Comparison of ENCODE assay signal across 8 cellular contexts in the genomic region with DNA sequence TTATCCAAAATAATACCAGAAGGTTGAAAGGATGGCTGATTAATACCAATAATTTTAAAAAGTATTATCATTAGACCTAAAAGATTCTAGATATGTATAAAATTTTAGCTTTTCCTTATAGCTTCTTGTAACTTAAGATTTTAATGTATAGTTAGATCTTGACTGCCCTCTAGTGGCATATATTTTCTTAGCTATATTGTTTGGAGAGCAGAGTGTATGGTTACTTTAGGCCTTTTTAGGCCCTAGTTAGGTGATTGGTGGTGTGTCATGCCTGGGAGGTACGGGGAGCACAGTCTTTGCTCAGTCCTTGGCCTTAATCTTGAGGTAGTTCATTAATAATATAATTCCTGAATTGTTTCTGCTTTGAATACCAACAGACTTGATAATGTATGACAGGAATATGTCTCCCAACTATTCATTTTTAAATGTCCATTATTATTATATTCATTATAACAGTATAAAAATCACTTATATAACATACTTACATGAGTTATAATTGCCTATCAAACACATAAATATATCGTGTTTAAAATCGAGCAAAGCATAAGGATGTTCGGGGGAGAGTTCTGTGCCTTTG.
DNase-seq lines count a peak whose midpoint lies in the region; ATAC-seq, FAIRE-seq and TF ChIP-seq lines count a peak whose summit lies in the region.

No MANE protein-coding gene starts in this region.

- TF ChIP-seq CTCF in K562 (IDR thresholded peaks at IDR 0.05 in 2 of 3, conservative IDR thresholded peaks at IDR 0.05 in 1 of 3; ENCODE audit: insufficient read depth in 2 of 3, low read depth in 1 of 3, low read length in 3 of 3) (peak; percentile 29 to 63 (median 58); a peak in 5 of 6 replicates), kidney epithelial cell (IDR thresholded peaks at IDR 0.05; ENCODE audit: insufficient read depth, low read length, poor library complexity, severe bottlenecking) (peak; percentile 50)

- no peak overlapping the region for H3K9ac ChIP-seq in K562 (ENCODE audit: insufficient read depth in 1 of 2, low read depth in 2 of 2, low read length in 2 of 2)

- TF ChIP-seq EP300 in K562 (IDR thresholded peaks at IDR 0.05; ENCODE audit: low read length): no peak

- no peaks in the 10 kb centered on the region for H3K4me1 Mint-ChIP-seq in activated T-helper 2 cell treated with anti-CD3 and anti-CD28 coated beads, Interferon-gamma antibody, Interleukin-2, Interleukin-4, amounts not matched to agents 10 μg/mL and 5 μg/mL and 100 μg/mL, durations not matched to agents 14 hours and 24 hours and 36 hours (ENCODE audit: low read depth)

- 3% methylated on average over 4 of the region's 4 CpGs for WGBS in K562 (ENCODE audit: insufficient coverage, low coverage, missing lambda C conversion rate)

- no peak overlapping the region for H3K4me2 ChIP-seq in K562 (ENCODE audit: insufficient read depth, low read length)

- H3K9me3 Mint-ChIP-seq in activated T-helper 2 cell treated with anti-CD3 and anti-CD28 coated beads, Interferon-gamma antibody, Interleukin-2, Interleukin-4, amounts not matched to agents 10 μg/mL and 5 μg/mL and 100 μg/mL, durations not matched to agents 14 hours and 24 hours and 36 hours: no peaks in the 10 kb centered on the region

- H3K9me3 ChIP-seq in K562 (replicated peaks; ENCODE audit: control insufficient read depth, insufficient read depth, low read depth, low read length): no peaks in the 10 kb centered on the region

- peak; percentile 62 to 66 for TF ChIP-seq RAD21 in K562 (CRISPR knock-in tag; conservative IDR thresholded peaks at IDR 0.05 in 1 of 2, IDR thresholded peaks at IDR 0.05 in 1 of 2)

- no peak overlapping the region for H3K27ac Mint-ChIP-seq in activated T-helper 2 cell treated with anti-CD3 and anti-CD28 coated beads, Interferon-gamma antibody, Interleukin-2, Interleukin-4, amounts not matched to agents 10 μg/mL and 5 μg/mL and 100 μg/mL, durations not matched to agents 14 hours and 24 hours and 36 hours

- H3K27me3 ChIP-seq in K562 (ENCODE audit: control insufficient read depth in 2 of 2, insufficient read depth in 2 of 2, low read length in 2 of 2): no peaks in the 10 kb centered on the region
- H3K27me3 ChIP-seq in kidney epithelial cell (ENCODE audit: control insufficient read depth, insufficient read depth, low read length): no peaks in the 10 kb centered on the region

- no peak overlapping the region for H3K4me3 Mint-ChIP-seq in activated T-helper 2 cell treated with anti-CD3 and anti-CD28 coated beads, Interferon-gamma antibody, Interleukin-2, Interleukin-4, amounts not matched to agents 10 μg/mL and 5 μg/mL and 100 μg/mL, durations not matched to agents 14 hours and 24 hours and 36 hours (ENCODE audit: low read depth)

- H3K36me3 ChIP-seq in K562 (ENCODE audit: control insufficient read depth, insufficient read depth, low read length): no peaks in the 10 kb centered on the region
- H3K36me3 ChIP-seq in kidney epithelial cell (ENCODE audit: control insufficient read depth, insufficient read depth, low read length): no peaks in the 10 kb centered on the region

- H3K27ac ChIP-seq in K562 (ENCODE audit: extremely low read depth, low read depth, low read length): no peak overlapping the region

- H3K9me1 ChIP-seq in K562 (ENCODE audit: control insufficient read depth, insufficient read depth, low read length): no peaks in the 10 kb centered on the region

- in situ Hi-C loops in K562 (cut with MboI): loop anchor here (25.0 kb wide), 3 partner anchors 825 to 1450 kb away; a partner anchor contains a TSS

- POLR2A ChIA-PET in K562 (lab: Yijun Ruan, JAX): interaction anchor here (0.7 kb wide), 1 partner anchor 808 kb away, joined by 3 read pairs; no protein-coding TSS in a partner anchor

- H2AFZ ChIP-seq in K562 (ENCODE audit: low read depth, low read length): no peak overlapping the region

- H3K27me3 Mint-ChIP-seq in activated T-helper 2 cell treated with anti-CD3 and anti-CD28 coated beads, Interferon-gamma antibody, Interleukin-2, Interleukin-4, amounts not matched to agents 10 μg/mL and 5 μg/mL and 100 μg/mL, durations not matched to agents 14 hours and 24 hours and 36 hours (ENCODE audit: low read depth): peaks cover 1% of the 10 kb centered on the region

- peak; percentile 64 for FAIRE-seq in K562 (lab: Jason Lieb, UNC)

- no peak for TF ChIP-seq POLR2A in K562 (conservative IDR thresholded peaks at IDR 0.05)

- H3K36me3 Mint-ChIP-seq in activated T-helper 2 cell treated with anti-CD3 and anti-CD28 coated beads, Interferon-gamma antibody, Interleukin-2, Interleukin-4, amounts not matched to agents 10 μg/mL and 5 μg/mL and 100 μg/mL, durations not matched to agents 14 hours and 24 hours and 36 hours (ENCODE audit: low read depth): no peaks in the 10 kb centered on the region

- ATAC-seq in GM19468 (IDR thresholded peaks at IDR 0.05; ENCODE audit: extremely low read depth, unreplicated experiment): peak; percentile 77
- ATAC-seq in HG03521 (IDR thresholded peaks at IDR 0.05; ENCODE audit: unreplicated experiment): peak; percentile 73
- peak; percentile 93 for ATAC-seq in K562

- H3K4me3 ChIP-seq in K562 (no peak overlapping the region), kidney epithelial cell (ENCODE audit: low read depth, low read length) (no peak overlapping the region)

- CTCF ChIA-PET in K562 (lab: Yijun Ruan, JAX; ENCODE audit: low intra/inter-chr PET ratio): interaction anchor here (1.3 kb wide), 1 partner anchor 953 kb away, joined by 8 read pairs; no protein-coding TSS in a partner anchor

- intact Hi-C loops in K562 (cut with micrococcal nuclease): loop anchor here (2.0 to 10.0 kb wide), 4 partner anchors 178 to 1460 kb away; no protein-coding TSS in a partner anchor
- intact Hi-C loops in activated T-helper 2 cell treated with anti-CD3 and anti-CD28 coated beads, Interferon-gamma antibody, Interleukin-2, Interleukin-4, amounts not matched to agents 10 μg/mL and 5 μg/mL and 100 μg/mL, durations not matched to agents 14 hours and 24 hours and 36 hours (cut with micrococcal nuclease): loop anchor here (10.0 kb wide), 1 partner anchor 518 kb away; a partner anchor contains a TSS

- no TSS peak for BruUV-seq in K562 (replicated peaks; lab: Mats Ljungman, UMichigan)

- H3K79me2 ChIP-seq in K562 (ENCODE audit: control insufficient read depth, insufficient read depth, low read length): no peaks in the 10 kb centered on the region

- H3K4me1 ChIP-seq in K562 (replicated peaks in 1 of 2; ENCODE audit: control insufficient read depth in 2 of 2, insufficient read depth in 2 of 2, low read length in 2 of 2): no peaks in the 10 kb centered on the region

- no peaks in the 10 kb centered on the region for H4K20me1 ChIP-seq in K562 (replicated peaks; ENCODE audit: control insufficient read depth, insufficient read depth, low read length)

- DNase-seq in EH (ENCODE audit: low read depth) (peak; percentile 55), NCI-H526 treated with DMSO at 0.1 percent for 48 hours (lab: John Stamatoyannopoulos, UW) (peak; percentile 37), K562 (ENCODE audit: extremely low read depth in 1 of 4, low spot score in 3 of 4) (peak; percentile 35 to 75 (median 62)), kidney epithelial cell (ENCODE audit: low read depth) (peak; percentile 23)
- DNase-seq in activated T-helper 2 cell treated with anti-CD3 and anti-CD28 coated beads, Interferon-gamma antibody, Interleukin-2, Interleukin-4, amounts not matched to agents 10 μg/mL and 5 μg/mL and 100 μg/mL, durations not matched to agents 14 hours and 24 hours and 36 hours (ENCODE audit: low spot score): no peak
- no peak for DNase-seq in activated CD8-positive, alpha-beta memory T cell treated with anti-CD3 and anti-CD28 coated beads, Interleukin-2, amount 50 U/mL, for 4 hours

TF ChIP-seq in K562, 482 proteins besides CTCF, POLR2A, EP300 and RAD21:
- TF ChIP-seq TFAM (CRISPR knock-in tag; conservative IDR thresholded peaks at IDR 0.05) (no peak), SMC3 (conservative IDR thresholded peaks at IDR 0.05; ENCODE audit: insufficient read depth, low read depth, low read length) (0 out of 2 replicates have a peak, but pooled peaks have one; percentile 29), CTBP1 (IDR thresholded peaks at IDR 0.05; ENCODE audit: borderline replicate concordance) (no peak), BRCA1 (IDR thresholded peaks at IDR 0.05) (no peak), BRCA1 (CRISPR knock-in tag; IDR thresholded peaks at IDR 0.05) (no peak)
- TF ChIP-seq, protein P1, sequence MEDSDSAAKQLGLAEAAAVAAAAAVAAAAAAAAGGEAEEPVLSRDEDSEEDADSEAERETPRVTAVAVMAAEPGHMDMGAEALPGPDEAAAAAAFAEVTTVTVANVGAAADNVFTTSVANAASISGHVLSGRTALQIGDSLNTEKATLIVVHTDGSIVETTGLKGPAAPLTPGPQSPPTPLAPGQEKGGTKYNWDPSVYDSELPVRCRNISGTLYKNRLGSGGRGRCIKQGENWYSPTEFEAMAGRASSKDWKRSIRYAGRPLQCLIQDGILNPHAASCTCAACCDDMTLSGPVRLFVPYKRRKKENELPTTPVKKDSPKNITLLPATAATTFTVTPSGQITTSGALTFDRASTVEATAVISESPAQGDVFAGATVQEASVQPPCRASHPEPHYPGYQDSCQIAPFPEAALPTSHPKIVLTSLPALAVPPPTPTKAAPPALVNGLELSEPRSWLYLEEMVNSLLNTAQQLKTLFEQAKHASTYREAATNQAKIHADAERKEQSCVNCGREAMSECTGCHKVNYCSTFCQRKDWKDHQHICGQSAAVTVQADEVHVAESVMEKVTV (CRISPR knock-in tag; IDR thresholded peaks at IDR 0.05): peak; percentile 40; the same call in 1 of the 2 replicates

Comparison
In these comparisons a context has a peak if more than half of its experiments do, and no peak if none do; other contexts are left out.
1. DNase-seq: peak in EH (single experiment), NCI-H526 treated with DMSO at 0.1 percent for 48 hours (single experiment), K562 (4 of 4) and kidney epithelial cell (single experiment); none in activated T-helper 2 cell treated with anti-CD3 and anti-CD28 coated beads, Interferon-gamma antibody, Interleukin-2, Interleukin-4, amounts not matched to agents 10 μg/mL and 5 μg/mL and 100 μg/mL, durations not matched to agents 14 hours and 24 hours and 36 hours (single experiment) and activated CD8-positive, alpha-beta memory T cell treated with anti-CD3 and anti-CD28 coated beads, Interleukin-2, amount 50 U/mL, for 4 hours (single experiment).
2. Peak in every context shown above with its lines, with median percentiles within 50 percentile points of each other: ATAC-seq.